Comparison of ENCODE assay signal across 29 cellular contexts in the genomic region with DNA sequence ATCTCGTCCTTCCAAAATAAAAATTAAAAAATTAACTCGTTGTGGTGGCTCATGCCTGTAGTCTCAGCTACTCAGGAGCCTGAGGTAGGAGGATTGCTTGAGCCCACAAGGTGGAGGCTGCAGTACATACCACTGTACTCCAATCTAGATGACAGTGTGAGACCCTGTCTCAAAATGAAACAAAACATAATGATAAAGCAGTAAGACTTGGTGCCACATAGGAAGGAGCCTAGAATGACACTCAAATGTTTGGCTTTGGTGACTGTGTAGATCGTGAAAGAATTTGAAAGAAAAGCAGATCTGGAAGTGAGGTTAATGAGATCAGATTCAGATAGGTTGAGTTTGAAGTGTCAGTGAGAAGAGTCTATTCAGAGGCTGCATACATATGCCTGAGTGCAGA.
DNase-seq lines count a peak whose midpoint lies in the region; ATAC-seq, FAIRE-seq and TF ChIP-seq lines count a peak whose summit lies in the region.
"Had no signal": no experiment of that assay in that cellular context is flagged by ENCODE, and none has a peak within 500 bp of the region (broad histone marks: within the 10 kb centered on the region; RNA-seq: fewer than 3 reads in every experiment).

No MANE protein-coding gene starts in this region.

- H3K4me1 ChIP-seq in body of pancreas, result no peaks in the 10 kb centered on the region
- H3K4me1 ChIP-seq: A549 had no signal

- H3K9me3 Mint-ChIP-seq in activated T-cell treated with anti-CD3 and anti-CD28 coated beads, Interleukin-2, amount 50 U/mL, for 72 hours, result peaks cover 0 to 2% of the 10 kb centered on the region in 2 donors
- peaks cover 3% of the 10 kb centered on the region for H3K9me3 Mint-ChIP-seq in memory B cell
- H3K9me3 Mint-ChIP-seq: CD8-positive, alpha-beta T cell had no signal

- WGBS in body of pancreas, 2 donors, result 49 to 65% methylated on average over 3 of the region's 3 CpGs

- H3K9me3 ChIP-seq in T-helper 17 cell (ENCODE audit: control insufficient read depth, low read length, poor library complexity, severe bottlenecking) (no peaks in the 10 kb centered on the region), body of pancreas (no peaks in the 10 kb centered on the region)
- H3K9me3 ChIP-seq: A549; BLaER1 treated with 17β-estradiol and CSF1 and Interleukin-3, amounts not matched to agents 10 nM and 100 nM; Caco-2; SK-N-SH had no signal

- DNase-seq in activated T-cell treated with anti-CD3 and anti-CD28 coated beads, Interleukin-2, amount 50 U/mL, for 72 hours, result peak in 1 of 2 donors; percentile 27
- no peak for DNase-seq in activated T-cell treated with anti-CD3 and anti-CD28 coated beads, Interleukin-2, amount 50 U/mL, for 1 hour
- DNase-seq in GM12891 (ENCODE audit: insufficient read length, low spot score) (no peak), T-helper 17 cell (no peak), memory B cell (ENCODE audit: low spot score in 2 of 2) (no peak), body of pancreas (no peak)
- DNase-seq: AML-193; Caco-2; CD8-positive, alpha-beta T cell; DMS79; GF-D8; GM23248; H7; KBM-7; MV-4-11; NCI-H1105 treated with DMSO at 0.1 percent for 48 hours; NCI-H146; NCI-H1930; NCI-H2107; NCI-H2227 treated with DMSO at 0.1 percent for 48 hours; NCI-H526 treated with DMSO at 0.1 percent for 48 hours; PC-3; SK-N-SH; SW 1271 had no signal

- no peak overlapping the region for H3K4me3 ChIP-seq in body of pancreas
- H3K4me3 ChIP-seq: A549; BLaER1 treated with 17β-estradiol and CSF1 and Interleukin-3, amounts not matched to agents 10 nM and 100 nM; GM23248 had no signal

- no peak for TF ChIP-seq POLR2A in GM12891 (IDR thresholded peaks at IDR 0.05; ENCODE audit: low read depth, low read length)
- no peak for TF ChIP-seq POLR2A in body of pancreas (IDR thresholded peaks at IDR 0.05)

- no peaks in the 10 kb centered on the region for H3K36me3 ChIP-seq in body of pancreas (replicated peaks in 1 of 2; ENCODE audit: insufficient read depth in 1 of 2, low read depth in 2 of 2)
- H3K36me3 ChIP-seq: BLaER1 treated with 17β-estradiol and CSF1 and Interleukin-3, amounts not matched to agents 10 nM and 100 nM had no signal

- TF ChIP-seq CTCF in body of pancreas (IDR thresholded peaks at IDR 0.05), result no peak

- intact Hi-C loops in body of pancreas (cut with DNase I), result no loop called here

- H3K27ac Mint-ChIP-seq in activated T-cell treated with anti-CD3 and anti-CD28 coated beads, Interleukin-2, amount 50 U/mL, for 72 hours, result no peak overlapping the region
- peak overlapping the region; percentile 99 for H3K27ac Mint-ChIP-seq in T-helper 17 cell
- H3K27ac Mint-ChIP-seq in memory B cell, result no peak overlapping the region

- no peak overlapping the region for H3K27ac ChIP-seq in body of pancreas
- H3K27ac ChIP-seq: A549, GM23248 had no signal

- FAIRE-seq in GM12891 (lab: Jason Lieb, UNC), result peak; percentile 59
- FAIRE-seq: A549, GM18507 had no signal

- H3K36me3 Mint-ChIP-seq in activated T-cell treated with anti-CD3 and anti-CD28 coated beads, Interleukin-2, amount 50 U/mL, for 72 hours (ENCODE audit: insufficient read depth in 2 of 2), result no peaks in the 10 kb centered on the region
- no peaks in the 10 kb centered on the region for H3K36me3 Mint-ChIP-seq in T-helper 17 cell (ENCODE audit: low read depth)
- H3K36me3 Mint-ChIP-seq in memory B cell, result no peaks in the 10 kb centered on the region
- H3K36me3 Mint-ChIP-seq: CD8-positive, alpha-beta T cell had no signal

- H3K27me3 Mint-ChIP-seq in activated T-cell treated with anti-CD3 and anti-CD28 coated beads, Interleukin-2, amount 50 U/mL, for 72 hours (ENCODE audit: low read depth), result no peaks in the 10 kb centered on the region
- H3K27me3 Mint-ChIP-seq in T-helper 17 cell (no peaks in the 10 kb centered on the region), memory B cell (no peaks in the 10 kb centered on the region)

- peaks cover 76% of the 10 kb centered on the region for H3K4me1 Mint-ChIP-seq in activated T-cell treated with anti-CD3 and anti-CD28 coated beads, Interleukin-2, amount 50 U/mL, for 72 hours (ENCODE audit: low read depth)
- H3K4me1 Mint-ChIP-seq in T-helper 17 cell, result peaks cover 57% of the 10 kb centered on the region
- peaks cover 58% of the 10 kb centered on the region for H3K4me1 Mint-ChIP-seq in memory B cell

- H3K4me3 Mint-ChIP-seq in activated T-cell treated with anti-CD3 and anti-CD28 coated beads, Interleukin-2, amount 50 U/mL, for 72 hours, result no peak overlapping the region
- no peak overlapping the region for H3K4me3 Mint-ChIP-seq in T-helper 17 cell
- peak overlapping the region; percentile 36 for H3K4me3 Mint-ChIP-seq in memory B cell
- H3K4me3 Mint-ChIP-seq: CD8-positive, alpha-beta T cell had no signal

- H3K27me3 ChIP-seq in body of pancreas, result no peaks in the 10 kb centered on the region
- H3K27me3 ChIP-seq: BLaER1 treated with 17β-estradiol and CSF1 and Interleukin-3, amounts not matched to agents 10 nM and 100 nM had no signal

- ATAC-seq in activated T-cell treated with anti-CD3 and anti-CD28 coated beads, Interleukin-2, amount 50 U/mL, for 72 hours (replicated peaks in 1 of 2), result peak; percentile 66 to 69
- ATAC-seq in T-helper 17 cell (no peak), memory B cell (ENCODE audit: low read depth) (no peak), HG03095 (IDR thresholded peaks at IDR 0.05; ENCODE audit: unreplicated experiment) (no peak), HG02588 (IDR thresholded peaks at IDR 0.05; ENCODE audit: unreplicated experiment) (no peak), body of pancreas (no peak)
- ATAC-seq: A549; CD8-positive, alpha-beta T cell; PC-3 had no signal

TF ChIP-seq in GM12891, 5 proteins besides CTCF, POLR2A, EP300 and RAD21:
- TF ChIP-seq PAX5 (IDR thresholded peaks at IDR 0.05; ENCODE audit: insufficient read depth, low read length, severe bottlenecking), result no peak
- peak; percentile 41; the same call in 1 of the 2 replicates for TF ChIP-seq SPI1 (IDR thresholded peaks at IDR 0.05; ENCODE audit: low read depth, low read length)
- TF ChIP-seq POLR2AphosphoS5 (IDR thresholded peaks at IDR 0.05; ENCODE audit: low read depth, low read length), result no peak
- TF ChIP-seq TAF1 (IDR thresholded peaks at IDR 0.05; ENCODE audit: low read depth, low read length), result no peak
- no peak for TF ChIP-seq POU2F2 (IDR thresholded peaks at IDR 0.05; ENCODE audit: low read depth, low read length)

Comparison
In these comparisons a context has a peak if more than half of its experiments do, and no peak if none do; other contexts are left out.
1. ATAC-seq: peak in activated T-cell treated with anti-CD3 and anti-CD28 coated beads, Interleukin-2, amount 50 U/mL, for 72 hours (2 of 2); none in T-helper 17 cell (single experiment), memory B cell (single experiment), HG03095 (single experiment), HG02588 (single experiment) and body of pancreas (single experiment).